Comparison of ENCODE assay signal across 9 cellular contexts in the genomic region with DNA sequence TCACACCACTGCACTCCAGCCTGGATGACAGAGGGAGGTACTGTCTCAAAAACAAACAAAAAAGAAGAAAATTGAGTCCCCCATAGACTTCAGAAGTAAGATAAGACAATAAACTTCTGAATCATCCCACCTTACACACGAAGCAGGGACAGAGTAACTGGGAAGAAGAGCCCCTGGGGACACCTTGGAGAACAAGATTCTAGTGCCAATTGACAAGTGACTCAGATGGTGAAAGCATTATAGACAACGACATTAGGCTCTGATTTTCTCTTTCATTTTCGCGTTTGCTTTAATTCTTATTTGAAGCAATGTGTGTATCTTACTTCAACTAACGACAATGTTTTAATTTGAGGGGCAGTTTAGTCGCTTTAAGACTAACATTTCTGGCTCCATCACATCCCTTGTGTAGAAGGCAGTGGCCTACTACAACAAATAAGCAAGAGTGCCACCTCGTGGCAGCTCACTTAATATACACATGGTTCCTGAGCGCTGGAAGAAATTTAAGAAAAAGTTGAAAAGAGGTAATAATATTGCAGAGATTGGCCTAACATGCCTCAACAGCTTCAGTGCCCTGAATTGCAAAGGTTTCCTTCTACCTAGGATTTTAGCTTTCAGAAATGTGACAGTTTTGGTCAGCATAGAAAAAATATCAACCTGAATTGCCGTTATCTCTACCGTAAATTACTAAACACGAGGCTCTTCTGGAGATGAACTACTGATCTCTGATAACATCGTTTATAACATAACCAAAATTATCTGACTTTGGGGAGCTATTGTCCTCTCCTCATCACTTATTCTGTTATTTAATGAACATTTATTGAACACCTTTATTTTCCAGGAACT.
A peak's percentile ranks its signal among the peaks of the same experiment; 100 is the strongest.
DNase-seq lines count a peak whose midpoint lies in the region; ATAC-seq, FAIRE-seq and TF ChIP-seq lines count a peak whose summit lies in the region.
"Had no signal": no experiment of that assay in that cellular context is flagged by ENCODE, and none has a peak within 500 bp of the region (broad histone marks: within the 10 kb centered on the region; RNA-seq: fewer than 3 reads in every experiment).

No MANE protein-coding gene starts in this region.

- no peaks in the 10 kb centered on the region for H3K27me3 ChIP-seq in brain microvascular endothelial cell (replicated peaks)

- H3K4me3 ChIP-seq in brain microvascular endothelial cell (ENCODE audit: low read depth, low read length): no peak overlapping the region
- H3K4me3 ChIP-seq: skin epidermis had no signal

- peak; percentile 64 for ATAC-seq in HG02763 (IDR thresholded peaks at IDR 0.05; ENCODE audit: unreplicated experiment)

- in situ Hi-C loops in brain microvascular endothelial cell (cut with HindIII; ENCODE audit: low pct_ligation_motif_present, low sequenced_read_pairs): no loop called here

- peak; percentile 76 for TF ChIP-seq CTCF in brain microvascular endothelial cell (IDR thresholded peaks at IDR 0.05; ENCODE audit: low read depth, low read length, missing control alignments)

- no peaks in the 10 kb centered on the region for H3K36me3 ChIP-seq in brain microvascular endothelial cell (replicated peaks)

- FAIRE-seq in TTC549 (lab: Jason Lieb, UNC): peak; percentile 88

- DNase-seq in NCI-H524 (lab: John Stamatoyannopoulos, UW) (peak; percentile 39 to 59), NCI-H524 treated with DMSO at 0.1 percent for 48 hours (lab: John Stamatoyannopoulos, UW) (no peak), NCI-H1930 (lab: John Stamatoyannopoulos, UW) (peak; percentile 20 to 73), brain microvascular endothelial cell (peak; percentile 71), inferior parietal cortex (ENCODE audit: extremely low spot score) (peak; percentile 86)
- peak; percentile 23 to 44 (median 36) for DNase-seq in stimulated activated CD4-positive, alpha-beta T cell treated with anti-CD3 and anti-CD28 coated beads, Interleukin-1b, Interleukin-23, amount 100 ng/mL, for 24 hours (ENCODE audit: low read depth in 4 of 4, low spot score in 1 of 4)

- no peak overlapping the region for H3K27ac ChIP-seq in brain microvascular endothelial cell
- H3K27ac ChIP-seq: skin epidermis had no signal
